Comparison of ENCODE assay signal across 3 cellular contexts in the genomic region with DNA sequence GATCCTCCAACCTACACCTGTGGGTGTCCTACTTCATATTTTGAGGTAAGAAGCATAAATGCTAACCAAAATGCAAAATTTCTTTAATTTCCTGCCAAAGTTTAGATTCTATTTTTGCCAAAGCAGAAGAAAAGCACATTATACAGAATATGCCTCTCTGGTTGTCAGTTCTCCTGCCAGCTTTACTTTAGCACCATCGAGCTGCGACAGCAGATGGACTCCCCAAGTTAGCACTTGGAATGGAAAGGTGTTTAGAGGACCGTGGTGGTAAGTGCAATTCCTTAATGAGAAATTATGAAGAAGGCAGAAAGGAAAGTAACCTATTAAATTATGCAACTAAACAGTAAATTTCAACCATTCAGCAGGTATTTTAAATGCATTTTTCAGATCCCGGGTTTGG.
"Had no signal": no experiment of that assay in that cellular context is flagged by ENCODE, and none has a peak within 500 bp of the region (broad histone marks: within the 10 kb centered on the region; RNA-seq: fewer than 3 reads in every experiment).

No MANE protein-coding gene starts in this region.

- DNase-seq: IMR-90 had no signal

- ATAC-seq: HepG2, K562 had no signal
